In the genomic region with DNA sequence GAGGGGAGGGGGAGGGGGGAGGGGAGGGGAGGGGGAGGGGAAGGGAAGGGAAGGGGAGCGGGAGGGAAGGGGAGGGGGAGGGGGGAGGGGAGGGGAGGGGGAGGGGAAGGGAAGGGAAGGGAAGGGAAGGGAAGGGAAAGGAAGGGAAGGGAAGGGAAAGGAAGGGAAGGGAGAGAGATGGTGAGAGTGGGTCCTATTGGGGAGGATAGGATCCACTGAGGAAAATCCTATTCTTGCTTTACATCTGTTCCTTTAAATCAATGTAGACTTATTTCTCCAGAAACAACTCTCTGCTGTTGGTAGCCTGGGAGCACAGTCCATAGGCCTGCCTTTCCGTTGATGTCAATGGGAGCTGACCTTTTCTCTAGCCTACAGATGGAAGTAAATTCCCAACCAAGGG, we compare ENCODE assay signal across 1 cellular context. TPM values are rescaled to one million over a fixed set of nuclear protein-coding genes. Genes with fewer than 3 reads are reported as not detected.
"Had no signal": no experiment of that assay in that cellular context is flagged by ENCODE, and none has a peak within 500 bp of the region (broad histone marks: within the 10 kb centered on the region; RNA-seq: fewer than 3 reads in every experiment).

No MANE protein-coding gene starts in this region.

RNA-seq across cellular contexts. Expression of a gene that starts 10.1 kb away (rescaled TPM):
- total RNA-seq: HFFc6 had no signal
